In the genomic region with DNA sequence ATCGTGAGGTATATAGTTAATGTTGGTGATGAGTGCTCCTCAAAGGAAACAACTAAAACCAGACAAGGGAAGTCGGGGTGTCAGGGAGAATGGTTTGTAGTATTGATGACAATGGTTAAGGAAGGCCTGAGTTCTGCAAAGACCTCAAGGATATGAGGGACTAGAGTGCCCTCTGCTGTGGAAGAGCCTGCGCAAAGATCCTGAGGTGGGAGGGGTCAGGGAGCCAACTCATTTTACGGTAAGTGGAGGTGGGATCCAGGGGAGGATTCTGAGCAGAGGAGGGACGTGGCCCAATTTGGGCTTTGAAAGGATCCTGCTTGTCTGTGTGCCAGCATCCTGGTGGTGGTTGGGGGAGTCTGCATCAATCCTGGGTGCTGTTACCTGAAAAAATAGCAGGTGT, we compare ENCODE assay signal across 24 cellular contexts. TPM values are rescaled to one million over a fixed set of nuclear protein-coding genes. Genes with fewer than 3 reads are reported as not detected.
DNase-seq lines count a peak whose midpoint lies in the region; ATAC-seq and TF ChIP-seq lines count a peak whose summit lies in the region.
"Had no signal": no experiment of that assay in that cellular context is flagged by ENCODE, and none has a peak within 500 bp of the region (broad histone marks: within the 10 kb centered on the region; RNA-seq: fewer than 3 reads in every experiment).

No MANE protein-coding gene starts in this region.

- 54 to 77% methylated on average over 3 to 5 of the region's 5 CpGs for WGBS in GM23248 (ENCODE audit: low coverage in 1 of 2, low lambda C conversion rate in 2 of 2, missing lambda C conversion rate in 2 of 2), 2 experiments

- no peak overlapping the region for H3K4me3 Mint-ChIP-seq in activated CD4-positive, alpha-beta T cell treated with anti-CD3 and anti-CD28 coated beads for 36 hours
- H3K4me3 Mint-ChIP-seq in glutamatergic neuron (ENCODE audit: unreplicated experiment), result peak overlapping the region; percentile 49
- H3K4me3 Mint-ChIP-seq in natural killer cell treated with Interleukin-12 subunit alpha and Interleukin-12 subunit beta and Interleukin-15 and Interleukin-18, amount 100 ng/mL, for 72 hours, result no peak overlapping the region
- no peak overlapping the region for H3K4me3 Mint-ChIP-seq in stimulated activated naive CD8-positive, alpha-beta T cell treated with anti-CD3 and anti-CD28 coated beads, Interleukin-15, amount 100 ng/mL, for 72 hours
- H3K4me3 Mint-ChIP-seq: T-helper 17 cell had no signal

- 0 out of 2 replicates have a peak overlapping the region, but pooled peaks have one; percentile 12 for H3K27ac ChIP-seq in GM23248
- no peak overlapping the region for H3K27ac ChIP-seq in Panc1 (ENCODE audit: low read length)
- H3K27ac ChIP-seq: C4-2B, HL-60, left ventricle myocardium inferior, PC-9, sigmoid colon, SJSA1, suprapubic skin, VCaP had no signal

- H3K36me3 Mint-ChIP-seq in activated CD4-positive, alpha-beta T cell treated with anti-CD3 and anti-CD28 coated beads for 36 hours (ENCODE audit: low read depth), result peaks cover 56% of the 10 kb centered on the region
- no peaks in the 10 kb centered on the region for H3K36me3 Mint-ChIP-seq in glutamatergic neuron (ENCODE audit: unreplicated experiment)
- no peaks in the 10 kb centered on the region for H3K36me3 Mint-ChIP-seq in natural killer cell treated with Interleukin-12 subunit alpha and Interleukin-12 subunit beta and Interleukin-15 and Interleukin-18, amount 100 ng/mL, for 72 hours

- H3K4me2 ChIP-seq in GM23248 (ENCODE audit: unreplicated experiment), result no peak overlapping the region
- H3K4me2 ChIP-seq: PC-9 had no signal

- no peak for DNase-seq in activated CD4-positive, alpha-beta T cell treated with anti-CD3 and anti-CD28 coated beads for 36 hours
- DNase-seq in activated CD4-positive, alpha-beta T cell treated with anti-CD3 and anti-CD28 coated beads for 48 hours, result no peak
- no peak for DNase-seq in GM23248
- DNase-seq in Panc1 (ENCODE audit: low read depth, low spot score), result no peak
- DNase-seq in glutamatergic neuron, result no peak
- no peak for DNase-seq in natural killer cell treated with Interleukin-12 subunit alpha and Interleukin-12 subunit beta and Interleukin-15 and Interleukin-18, amount 100 ng/mL, for 72 hours (ENCODE audit: low spot score)
- no peak for DNase-seq in GM13976 (ENCODE audit: low spot score)
- DNase-seq in stimulated activated naive CD8-positive, alpha-beta T cell treated with anti-CD3 and anti-CD28 coated beads, Interleukin-15, amount 100 ng/mL, for 72 hours, result no peak
- DNase-seq: activated CD4-positive, alpha-beta T cell treated with anti-CD3 and anti-CD28 coated beads, Interleukin-2, amount 50 U/mL, for 48 hours; amygdala; Calu3; caudate nucleus; left ventricle myocardium inferior; NCI-H1092 treated with DMSO at 0.1 percent for 48 hours; NCI-H2029; NCI-H748 treated with DMSO at 0.1 percent for 48 hours; PC-9; sigmoid colon; T-helper 17 cell had no signal

- H3K27me3 ChIP-seq in GM23248 (replicated peaks; ENCODE audit: insufficient read depth) (no peaks in the 10 kb centered on the region), Panc1 (ENCODE audit: control insufficient read depth, insufficient read depth, low read length) (no peaks in the 10 kb centered on the region)
- H3K27me3 ChIP-seq: sigmoid colon, SJSA1, suprapubic skin had no signal

- no peak overlapping the region for H3K9ac ChIP-seq in GM23248

- peaks cover 29% of the 10 kb centered on the region; the same call in 1 of the 2 replicates for H3K36me3 ChIP-seq in GM23248 (ENCODE audit: low read depth)
- peaks cover 21% of the 10 kb centered on the region for H3K36me3 ChIP-seq in Panc1 (ENCODE audit: control insufficient read depth, insufficient read depth, low read length)

- H3F3A ChIP-seq in GM23248 (ENCODE audit: insufficient read depth), result no peaks in the 10 kb centered on the region

- TF ChIP-seq CTCF in Panc1 (IDR thresholded peaks at IDR 0.05), result peak; percentile 29; the same call in 1 of the 2 replicates
- TF ChIP-seq CTCF in glutamatergic neuron (IDR thresholded peaks at IDR 0.05; ENCODE audit: partially characterized antibody, unreplicated experiment), result no peak
- TF ChIP-seq CTCF in GM13976 (IDR thresholded peaks at IDR 0.05; ENCODE audit: borderline replicate concordance, control extremely low read depth, extremely low read depth, insufficient read depth, missing control alignments), result no peak

- no peaks in the 10 kb centered on the region for H3K9me3 ChIP-seq in GM23248 (ENCODE audit: low read depth)
- H3K9me3 ChIP-seq in Panc1 (ENCODE audit: control insufficient read depth, insufficient read depth, low read depth, low read length), result no peaks in the 10 kb centered on the region
- H3K9me3 ChIP-seq: left ventricle myocardium inferior, sigmoid colon, SJSA1, suprapubic skin had no signal

- intact Hi-C loops in activated CD4-positive, alpha-beta T cell treated with anti-CD3 and anti-CD28 coated beads for 36 hours (cut with DNase I, micrococcal nuclease), result no loop called here
- intact Hi-C loops in Panc1 (cut with micrococcal nuclease; ENCODE audit: unreplicated experiment), result no loop called here

- POLR2A ChIA-PET in activated CD4-positive, alpha-beta T cell treated with anti-CD3 and anti-CD28 coated beads for 36 hours (lab: Charles Lee), result no interaction called here
- POLR2A ChIA-PET in Panc1 (lab: Charles Lee), result no interaction called here

- no peak overlapping the region for H2AFZ ChIP-seq in GM23248
- H2AFZ ChIP-seq: PC-9 had no signal

- CTCF ChIA-PET in activated CD4-positive, alpha-beta T cell treated with anti-CD3 and anti-CD28 coated beads for 36 hours (lab: Charles Lee), result no interaction called here
- CTCF ChIA-PET in Panc1 (lab: Charles Lee), result no interaction called here

- BruUV-seq in Panc1 (replicated peaks; lab: Mats Ljungman, UMichigan), result no TSS peak

- H3K9me2 ChIP-seq in GM23248 (ENCODE audit: insufficient read depth), result no peaks in the 10 kb centered on the region

- H4K20me1 ChIP-seq in GM23248 (ENCODE audit: insufficient read depth), result no peaks in the 10 kb centered on the region

- H3K79me2 ChIP-seq in GM23248 (ENCODE audit: insufficient read depth), result peaks cover 48% of the 10 kb centered on the region

- H3K27me3 Mint-ChIP-seq in activated CD4-positive, alpha-beta T cell treated with anti-CD3 and anti-CD28 coated beads for 36 hours, result no peaks in the 10 kb centered on the region
- no peaks in the 10 kb centered on the region for H3K27me3 Mint-ChIP-seq in glutamatergic neuron (ENCODE audit: unreplicated experiment)
- H3K27me3 Mint-ChIP-seq in natural killer cell treated with Interleukin-12 subunit alpha and Interleukin-12 subunit beta and Interleukin-15 and Interleukin-18, amount 100 ng/mL, for 72 hours, result no peaks in the 10 kb centered on the region
- no peaks in the 10 kb centered on the region for H3K27me3 Mint-ChIP-seq in stimulated activated naive CD8-positive, alpha-beta T cell treated with anti-CD3 and anti-CD28 coated beads, Interleukin-15, amount 100 ng/mL, for 72 hours
- H3K27me3 Mint-ChIP-seq: T-helper 17 cell had no signal

- no peak for ATAC-seq in activated CD4-positive, alpha-beta T cell treated with anti-CD3 and anti-CD28 coated beads for 36 hours
- ATAC-seq in Panc1, result peak; percentile 40; the same call in 1 of the 2 replicates
- ATAC-seq in natural killer cell treated with Interleukin-12 subunit alpha and Interleukin-12 subunit beta and Interleukin-15 and Interleukin-18, amount 100 ng/mL, for 72 hours, result no peak
- ATAC-seq in stimulated activated naive CD8-positive, alpha-beta T cell treated with anti-CD3 and anti-CD28 coated beads, Interleukin-15, amount 100 ng/mL, for 72 hours, result no peak
- ATAC-seq: T-helper 17 cell had no signal

- no peaks in the 10 kb centered on the region for H3K9me3 Mint-ChIP-seq in activated CD4-positive, alpha-beta T cell treated with anti-CD3 and anti-CD28 coated beads for 36 hours (ENCODE audit: low read depth)
- H3K9me3 Mint-ChIP-seq in glutamatergic neuron (ENCODE audit: unreplicated experiment), result peaks cover 4% of the 10 kb centered on the region
- no peaks in the 10 kb centered on the region for H3K9me3 Mint-ChIP-seq in natural killer cell treated with Interleukin-12 subunit alpha and Interleukin-12 subunit beta and Interleukin-15 and Interleukin-18, amount 100 ng/mL, for 72 hours
- H3K9me3 Mint-ChIP-seq in stimulated activated naive CD8-positive, alpha-beta T cell treated with anti-CD3 and anti-CD28 coated beads, Interleukin-15, amount 100 ng/mL, for 72 hours, result no peaks in the 10 kb centered on the region

- H3K4me1 Mint-ChIP-seq in activated CD4-positive, alpha-beta T cell treated with anti-CD3 and anti-CD28 coated beads for 36 hours, result peaks cover 11% of the 10 kb centered on the region
- no peaks in the 10 kb centered on the region for H3K4me1 Mint-ChIP-seq in glutamatergic neuron (ENCODE audit: low read depth, unreplicated experiment)
- H3K4me1 Mint-ChIP-seq in natural killer cell treated with Interleukin-12 subunit alpha and Interleukin-12 subunit beta and Interleukin-15 and Interleukin-18, amount 100 ng/mL, for 72 hours (ENCODE audit: low read depth in 2 of 2), result peaks cover 0 to 13% of the 10 kb centered on the region in 2 donors
- H3K4me1 Mint-ChIP-seq in stimulated activated naive CD8-positive, alpha-beta T cell treated with anti-CD3 and anti-CD28 coated beads, Interleukin-15, amount 100 ng/mL, for 72 hours, result peaks cover 17% of the 10 kb centered on the region
- H3K4me1 Mint-ChIP-seq: T-helper 17 cell had no signal

- in situ Hi-C loops in GM23248 (cut with MboI), result loop anchor here (25.0 kb wide), 1 partner anchor 182 kb away; no protein-coding TSS in a partner anchor
- in situ Hi-C loops in Panc1 (cut with HindIII; ENCODE audit: low pct_unique_long_range_greater_than_20kb, low sequenced_read_pairs), result no loop called here
- in situ Hi-C loops in GM13976 (cut with MboI; ENCODE audit: low sequenced_read_pairs, unreplicated experiment), result no loop called here

- H3K4me1 ChIP-seq in GM23248 (ENCODE audit: insufficient read depth), result peaks cover 5% of the 10 kb centered on the region
- no peaks in the 10 kb centered on the region; the same call in 1 of the 2 replicates for H3K4me1 ChIP-seq in Panc1 (ENCODE audit: control insufficient read depth, insufficient read depth, low read length)
- H3K4me1 ChIP-seq: SJSA1 had no signal

- H3K27ac Mint-ChIP-seq in activated CD4-positive, alpha-beta T cell treated with anti-CD3 and anti-CD28 coated beads for 36 hours, result peak overlapping the region; percentile 33
- H3K27ac Mint-ChIP-seq in glutamatergic neuron (ENCODE audit: unreplicated experiment), result peak overlapping the region; percentile 66
- no peak overlapping the region for H3K27ac Mint-ChIP-seq in natural killer cell treated with Interleukin-12 subunit alpha and Interleukin-12 subunit beta and Interleukin-15 and Interleukin-18, amount 100 ng/mL, for 72 hours
- H3K27ac Mint-ChIP-seq in stimulated activated naive CD8-positive, alpha-beta T cell treated with anti-CD3 and anti-CD28 coated beads, Interleukin-15, amount 100 ng/mL, for 72 hours, result no peak overlapping the region
- H3K27ac Mint-ChIP-seq: T-helper 17 cell had no signal

- H3K4me3 ChIP-seq in GM23248 (no peak overlapping the region), Panc1 (ENCODE audit: low read depth in 2 of 2, low read length in 2 of 2) (no peak overlapping the region)
- H3K4me3 ChIP-seq: left ventricle myocardium inferior, PC-9, sigmoid colon, SJSA1, suprapubic skin had no signal

RNA-seq across cellular contexts. Expression of gene UBA1, which starts 11.3 kb away (rescaled TPM):
- total RNA-seq in activated CD4-positive, alpha-beta T cell treated with anti-CD3 and anti-CD28 coated beads for 36 hours, result 100 to 1,000 TPM; 224 to 249 TPM
- 264 and 266 TPM in 2 replicates for total RNA-seq in GM23248 (2014; rRNA removed; shearing (Covaris generic))
- polyA plus RNA-seq in GM23248 (2016; fragmentation: Nextera tagmentation; extraction: Ambion mirVana), result 141 and 146 TPM in 2 replicates
- total RNA-seq in Panc1 (2021; ENCODE audit: unreplicated experiment) (302 TPM), glutamatergic neuron (ENCODE audit: unreplicated experiment) (503 TPM)
- polyA plus RNA-seq in Panc1 (2012; ENCODE audit: insufficient read length), result 333 TPM
- total RNA-seq in natural killer cell treated with Interleukin-12 subunit alpha and Interleukin-12 subunit beta and Interleukin-15 and Interleukin-18, amount 100 ng/mL, for 72 hours, result 100 to 1,000 TPM; 227 to 243 TPM

RNA-seq across cellular contexts. Expression of gene CDK16, which starts 13.5 kb away (rescaled TPM):
- total RNA-seq in activated CD4-positive, alpha-beta T cell treated with anti-CD3 and anti-CD28 coated beads for 36 hours, result 10 to 100 TPM; 62.7 to 78.9 TPM
- total RNA-seq in GM23248 (2014; rRNA removed; shearing (Covaris generic)), result 89.5 and 97.8 TPM in 2 replicates
- polyA plus RNA-seq in GM23248 (2016; fragmentation: Nextera tagmentation; extraction: Ambion mirVana), result 103 and 105 TPM in 2 replicates
- total RNA-seq in Panc1 (2021; ENCODE audit: unreplicated experiment) (134 TPM), glutamatergic neuron (ENCODE audit: unreplicated experiment) (181 TPM)
- 135 TPM for polyA plus RNA-seq in Panc1 (2012; ENCODE audit: insufficient read length)
- 10 to 100 TPM; 62.2 to 63.7 TPM for total RNA-seq in natural killer cell treated with Interleukin-12 subunit alpha and Interleukin-12 subunit beta and Interleukin-15 and Interleukin-18, amount 100 ng/mL, for 72 hours

RNA-seq across cellular contexts. Expression of gene USP11, which starts 27.8 kb away (rescaled TPM):
- 10 to 100 TPM; 19.2 to 21.1 TPM for total RNA-seq in activated CD4-positive, alpha-beta T cell treated with anti-CD3 and anti-CD28 coated beads for 36 hours
- 30.2 and 36.6 TPM in 2 replicates for total RNA-seq in GM23248 (2014; rRNA removed; shearing (Covaris generic))
- 61.4 and 61.5 TPM in 2 replicates for polyA plus RNA-seq in GM23248 (2016; fragmentation: Nextera tagmentation; extraction: Ambion mirVana)
- total RNA-seq in Panc1 (2021; ENCODE audit: unreplicated experiment), result 82.4 TPM
- 105 TPM for polyA plus RNA-seq in Panc1 (2012; ENCODE audit: insufficient read length)
- total RNA-seq in glutamatergic neuron (ENCODE audit: unreplicated experiment), result 190 TPM
- 10 to 100 TPM; 45.7 to 49.2 TPM for total RNA-seq in natural killer cell treated with Interleukin-12 subunit alpha and Interleukin-12 subunit beta and Interleukin-15 and Interleukin-18, amount 100 ng/mL, for 72 hours

RNA-seq across cellular contexts. Expression of gene RBM10, which starts 59.9 kb away (rescaled TPM):
- total RNA-seq in activated CD4-positive, alpha-beta T cell treated with anti-CD3 and anti-CD28 coated beads for 36 hours, result 10 to 100 TPM; 63.8 to 72.1 TPM
- 40.1 and 40.5 TPM in 2 replicates for total RNA-seq in GM23248 (2014; rRNA removed; shearing (Covaris generic))
- polyA plus RNA-seq in GM23248 (2016; fragmentation: Nextera tagmentation; extraction: Ambion mirVana), result 28.4 and 30.6 TPM in 2 replicates
- total RNA-seq in Panc1 (2021; ENCODE audit: unreplicated experiment) (47.1 TPM), glutamatergic neuron (ENCODE audit: unreplicated experiment) (74.6 TPM)
- 58.6 TPM for polyA plus RNA-seq in Panc1 (2012; ENCODE audit: insufficient read length)
- 10 to 100 TPM; 59.6 to 62.2 TPM for total RNA-seq in natural killer cell treated with Interleukin-12 subunit alpha and Interleukin-12 subunit beta and Interleukin-15 and Interleukin-18, amount 100 ng/mL, for 72 hours

Comparison
In these comparisons a context has a peak if more than half of its experiments do, and no peak if none do; other contexts are left out.
1. H3K27ac Mint-ChIP-seq: peak in activated CD4-positive, alpha-beta T cell treated with anti-CD3 and anti-CD28 coated beads for 36 hours (single experiment) and glutamatergic neuron (single experiment); none in natural killer cell treated with Interleukin-12 subunit alpha and Interleukin-12 subunit beta and Interleukin-15 and Interleukin-18, amount 100 ng/mL, for 72 hours (0 of 2) and stimulated activated naive CD8-positive, alpha-beta T cell treated with anti-CD3 and anti-CD28 coated beads, Interleukin-15, amount 100 ng/mL, for 72 hours (0 of 2).